Comparison of ENCODE assay signal across 1 cellular context in the genomic region with DNA sequence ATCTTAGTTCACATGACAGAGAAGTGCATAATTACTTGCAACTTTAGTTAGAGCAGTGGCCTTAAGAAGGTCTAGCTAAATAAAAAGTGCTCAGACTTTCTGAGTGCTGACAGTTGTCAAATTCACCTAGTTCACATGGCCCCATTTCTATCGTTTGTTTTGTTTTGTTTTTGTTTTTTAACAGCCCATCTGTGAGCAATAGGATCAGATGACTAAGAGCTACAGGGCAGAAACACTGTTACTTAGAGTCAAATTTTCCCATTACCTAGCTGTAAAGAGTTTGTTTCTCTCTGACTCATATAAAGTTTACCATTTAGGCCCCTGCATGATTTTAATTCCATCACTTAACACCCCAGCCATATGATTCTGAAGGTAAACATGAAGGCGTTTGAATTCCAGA.
A peak's percentile ranks its signal among the peaks of the same experiment; 100 is the strongest.
TF ChIP-seq lines count a peak whose summit lies in the region.

No MANE protein-coding gene starts in this region.

TF ChIP-seq in IMR-90, 13 proteins besides CTCF, POLR2A, EP300 and RAD21 (continued from another document):
- TF ChIP-seq, protein P1, sequence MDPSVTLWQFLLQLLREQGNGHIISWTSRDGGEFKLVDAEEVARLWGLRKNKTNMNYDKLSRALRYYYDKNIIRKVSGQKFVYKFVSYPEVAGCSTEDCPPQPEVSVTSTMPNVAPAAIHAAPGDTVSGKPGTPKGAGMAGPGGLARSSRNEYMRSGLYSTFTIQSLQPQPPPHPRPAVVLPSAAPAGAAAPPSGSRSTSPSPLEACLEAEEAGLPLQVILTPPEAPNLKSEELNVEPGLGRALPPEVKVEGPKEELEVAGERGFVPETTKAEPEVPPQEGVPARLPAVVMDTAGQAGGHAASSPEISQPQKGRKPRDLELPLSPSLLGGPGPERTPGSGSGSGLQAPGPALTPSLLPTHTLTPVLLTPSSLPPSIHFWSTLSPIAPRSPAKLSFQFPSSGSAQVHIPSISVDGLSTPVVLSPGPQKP (IDR thresholded peaks at IDR 0.05; ENCODE audit: borderline replicate concordance, low read depth, low read length): no peak
- TF ChIP-seq CHD1 (IDR thresholded peaks at IDR 0.05; ENCODE audit: low read depth, low read length) (no peak), MAFK (IDR thresholded peaks at IDR 0.05; ENCODE audit: low read depth, low read length) (no peak), FOS (IDR thresholded peaks at IDR 0.05; ENCODE audit: low read depth, low read length) (peak; percentile 50; the same call in 1 of the 2 replicates), USF2 (IDR thresholded peaks at IDR 0.05; ENCODE audit: low read depth, low read length) (no peak)
